Comparison of ENCODE assay signal across 13 cellular contexts in the genomic region with DNA sequence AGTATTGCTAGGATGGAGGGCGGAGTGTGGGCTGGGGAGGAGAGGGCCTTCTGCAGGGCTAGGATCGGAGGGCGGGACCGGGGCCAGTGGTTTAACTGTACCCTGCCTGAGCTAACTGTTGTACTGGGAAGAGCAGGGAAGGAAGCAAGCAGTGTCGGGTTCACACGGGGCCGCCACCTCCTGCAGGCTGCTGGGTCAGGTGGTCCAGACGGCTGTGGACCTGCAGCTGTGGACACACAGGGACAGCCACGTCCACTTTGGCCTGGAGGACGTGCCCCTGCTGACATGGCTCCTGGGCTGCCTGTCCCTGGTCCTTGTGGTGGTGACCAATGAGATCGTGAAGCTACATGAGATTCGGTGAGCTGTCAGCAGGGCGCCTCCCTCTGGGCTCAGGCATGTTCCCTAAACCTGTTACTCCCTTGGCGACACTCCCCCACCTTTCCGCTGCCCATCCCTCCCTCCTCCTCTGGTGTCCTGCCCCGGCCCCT. TPM values are rescaled to one million over a fixed set of nuclear protein-coding genes. Genes with fewer than 3 reads are reported as not detected.
DNase-seq lines count a peak whose midpoint lies in the region; ATAC-seq and TF ChIP-seq lines count a peak whose summit lies in the region.
"Had no signal": no experiment of that assay in that cellular context is flagged by ENCODE, and none has a peak within 500 bp of the region (broad histone marks: within the 10 kb centered on the region; RNA-seq: fewer than 3 reads in every experiment).

No MANE protein-coding gene starts in this region.

- H3K9me3 Mint-ChIP-seq in endodermal cell, result no peaks in the 10 kb centered on the region
- H3K9me3 Mint-ChIP-seq: natural killer cell had no signal

- TF ChIP-seq CTCF in NB4 (IDR thresholded peaks at IDR 0.05; ENCODE audit: low read depth, low read length), result no peak
- peak; percentile 23 for TF ChIP-seq CTCF in endodermal cell (conservative IDR thresholded peaks at IDR 0.05)
- peak in 1 of 5 experiments; percentile 18 for TF ChIP-seq CTCF in gastrocnemius medialis (IDR thresholded peaks at IDR 0.05 in 4 of 5, conservative IDR thresholded peaks at IDR 0.05 in 1 of 5)

- H3K27me3 Mint-ChIP-seq in endodermal cell (ENCODE audit: insufficient read depth), result no peaks in the 10 kb centered on the region

- H3K4me1 ChIP-seq in endodermal cell (ENCODE audit: control insufficient read depth, insufficient read depth, low read length) (no peaks in the 10 kb centered on the region), gastrocnemius medialis (peaks cover 4 to 9% of the 10 kb centered on the region in 2 donors)

- ATAC-seq in gastrocnemius medialis (peak in 1 of 2 donors; percentile 54), HG02970 (IDR thresholded peaks at IDR 0.05; ENCODE audit: low FRiP score, unreplicated experiment) (no peak), HG03045 (IDR thresholded peaks at IDR 0.05; ENCODE audit: unreplicated experiment) (no peak)

- peaks cover 10% of the 10 kb centered on the region for H3K36me3 Mint-ChIP-seq in endodermal cell (ENCODE audit: low read depth)
- H3K36me3 Mint-ChIP-seq: natural killer cell had no signal

- H3K4me1 Mint-ChIP-seq in endodermal cell, result no peaks in the 10 kb centered on the region
- H3K4me1 Mint-ChIP-seq: natural killer cell had no signal

- H3K4me3 ChIP-seq in NB4 (ENCODE audit: low read depth, low read length) (no peak overlapping the region), endodermal cell (ENCODE audit: low read length) (no peak overlapping the region), gastrocnemius medialis (no peak overlapping the region)
- H3K4me3 ChIP-seq: stomach had no signal

- H3K9ac ChIP-seq in endodermal cell (ENCODE audit: extremely low read depth, low read length, poor library complexity, severe bottlenecking), result no peak overlapping the region

- in situ Hi-C loops in gastrocnemius medialis (cut with MboI; ENCODE audit: low sequenced_read_pairs in 4 of 4), result loop anchor here in 1 of 4 donors (10.0 kb wide), 1 partner anchor 64 kb away; no protein-coding TSS in a partner anchor

- intact Hi-C loops in gastrocnemius medialis (cut with DNase I; ENCODE audit: low total_unique reads), result no loop called here

- H3K27me3 ChIP-seq in endodermal cell (ENCODE audit: control insufficient read depth, insufficient read depth, low read length, poor library complexity, severe bottlenecking), result no peaks in the 10 kb centered on the region
- no peaks in the 10 kb centered on the region for H3K27me3 ChIP-seq in gastrocnemius medialis
- H3K27me3 ChIP-seq: stomach had no signal

- peak overlapping the region; percentile 44 for H3K27ac ChIP-seq in endodermal cell (ENCODE audit: low read depth, low read length)
- H3K27ac ChIP-seq in gastrocnemius medialis, result peak overlapping the region; percentile 18 to 67 (median 30)

- no peak overlapping the region for H3K4me3 Mint-ChIP-seq in endodermal cell
- H3K4me3 Mint-ChIP-seq: natural killer cell had no signal

- 78 to 87% methylated on average over 12 to 16 of the region's 16 CpGs for WGBS in endodermal cell (ENCODE audit: insufficient coverage in 1 of 2, insufficient read length in 1 of 2), 2 experiments

- no peak overlapping the region for H3K27ac Mint-ChIP-seq in endodermal cell

- TF ChIP-seq POLR2A in NB4 (IDR thresholded peaks at IDR 0.05; ENCODE audit: extremely low read depth, insufficient read length), result no peak
- no peak for TF ChIP-seq POLR2A in gastrocnemius medialis (IDR thresholded peaks at IDR 0.05)

- DNase-seq in NB4 (ENCODE audit: low read depth) (peak; percentile 22), endodermal cell (peak; percentile 80), gastrocnemius medialis (peak in 1 of 2 donors; percentile 58), NCI-H1417 (lab: John Stamatoyannopoulos, UW) (no peak)
- DNase-seq: activated CD4-positive, alpha-beta T cell treated with anti-CD3 and anti-CD28 coated beads for 48 hours; activated naive CD4-positive, alpha-beta T cell treated with Interleukin-2 at 50 U/mL for 16 hours; effector memory CD4-positive, alpha-beta T cell; natural killer cell; NCI-H226; SHP77 treated with DMSO at 0.1 percent for 48 hours; stomach had no signal

- no peaks in the 10 kb centered on the region for H3K9me3 ChIP-seq in endodermal cell (ENCODE audit: control insufficient read depth, low read length)
- no peaks in the 10 kb centered on the region for H3K9me3 ChIP-seq in gastrocnemius medialis
- H3K9me3 ChIP-seq: stomach had no signal

- H3K36me3 ChIP-seq in endodermal cell (ENCODE audit: control insufficient read depth, insufficient read depth, low read length) (peaks cover 14% of the 10 kb centered on the region), gastrocnemius medialis (peaks cover 0 to 75% of the 10 kb centered on the region in 2 donors)

RNA-seq across cellular contexts. Expression of gene CASKIN2, which starts 16.6 kb away (rescaled TPM):
- total RNA-seq in endodermal cell, result 10 to 100 TPM; 26.4 to 31.0 TPM
- polyA plus RNA-seq in endodermal cell (2013, experiment 1 of 2), result 14.9 TPM
- 11.8 TPM for polyA plus RNA-seq in endodermal cell (2013, experiment 2 of 2)
- total RNA-seq in gastrocnemius medialis, result 10 to 100 TPM; 11.3 to 24.1 (median 16.8) TPM

RNA-seq across cellular contexts. Expression of gene TSEN54, which starts 17.6 kb away (rescaled TPM):
- total RNA-seq in endodermal cell (10 to 100 TPM; 37.7 to 39.1 TPM), gastrocnemius medialis (10 to 100 TPM; 15.4 to 31.2 (median 17.8) TPM)
- 30.2 TPM for polyA plus RNA-seq in endodermal cell (2013, experiment 1 of 2)
- 32.7 TPM for polyA plus RNA-seq in endodermal cell (2013, experiment 2 of 2)

RNA-seq across cellular contexts. Expression of gene LLGL2, which starts 26.7 kb away (rescaled TPM):
- total RNA-seq in endodermal cell, result 100 to 1,000 TPM; 128 to 149 TPM
- polyA plus RNA-seq in endodermal cell (2013, experiment 1 of 2), result 20.2 TPM
- polyA plus RNA-seq in endodermal cell (2013, experiment 2 of 2), result 16.5 TPM
- total RNA-seq in gastrocnemius medialis, result 1 to 10 TPM in 3 of 4 donors, under 1 TPM in 1; 0.78 to 7.1 (median 1.4) TPM

RNA-seq across cellular contexts. Expression of gene TMEM94, which starts 42.3 kb away (rescaled TPM):
- total RNA-seq in endodermal cell, result 100 to 1,000 TPM in 1 of 2 donors, 10 to 100 TPM in 1; 96.0 to 106 TPM
- 90.8 TPM for polyA plus RNA-seq in endodermal cell (2013, experiment 1 of 2)
- 82.1 TPM for polyA plus RNA-seq in endodermal cell (2013, experiment 2 of 2)
- 10 to 100 TPM; 56.5 to 85.5 (median 60.0) TPM for total RNA-seq in gastrocnemius medialis

Comparison
In these comparisons a context has a peak if more than half of its experiments do, and no peak if none do; other contexts are left out.
1. DNase-seq: peak in NB4 (single experiment) and endodermal cell (single experiment); none in NCI-H1417 (0 of 3).
2. RNA of gene LLGL2, which starts 26.7 kb away (total RNA-seq): 128 to 149 TPM in endodermal cell; 0.78 to 7.1 TPM in gastrocnemius medialis; every median in the first group is over 10 times any median in the second.